In the genomic region with DNA sequence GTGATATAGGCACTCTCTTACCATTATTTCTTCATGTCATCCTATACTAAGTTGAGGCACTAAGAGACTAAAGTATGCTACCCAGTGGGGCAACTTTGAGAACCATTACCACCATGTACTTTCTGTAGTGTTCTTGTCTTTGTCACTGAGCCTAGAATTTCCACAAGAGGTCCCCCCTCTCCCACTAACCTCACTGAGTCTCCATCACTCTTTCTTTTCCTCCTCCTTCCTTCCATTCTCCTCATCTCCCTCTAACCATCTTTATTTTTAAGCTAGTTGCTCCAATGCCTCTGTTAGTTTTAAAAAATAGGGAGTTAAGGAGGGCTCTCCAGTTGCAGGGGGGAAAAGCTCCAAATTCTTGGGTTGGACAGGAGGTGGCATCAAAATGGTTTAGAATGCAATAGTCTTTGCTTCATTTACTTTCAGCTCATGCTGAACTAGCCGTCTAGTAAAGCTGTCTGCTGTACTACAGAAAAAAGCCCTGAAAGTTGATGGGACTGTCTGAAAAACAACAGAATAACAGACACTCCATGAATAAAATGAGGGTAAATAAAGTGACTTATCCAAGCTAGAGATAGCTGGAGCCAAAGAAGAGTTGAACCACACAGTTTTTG, we compare ENCODE assay signal across 13 cellular contexts.
A peak's percentile ranks its signal among the peaks of the same experiment; 100 is the strongest.
DNase-seq lines count a peak whose midpoint lies in the region; ATAC-seq, FAIRE-seq and TF ChIP-seq lines count a peak whose summit lies in the region.
"Had no signal": no experiment of that assay in that cellular context is flagged by ENCODE, and none has a peak within 500 bp of the region (broad histone marks: within the 10 kb centered on the region; RNA-seq: fewer than 3 reads in every experiment).

No MANE protein-coding gene starts in this region.

- DNase-seq in A549 (ENCODE audit: low read depth in 1 of 2, low spot score in 1 of 2) (no peak), GM23248 (peak; percentile 5), WERI-Rb-1 (no peak), iPS-NIHi7 (ENCODE audit: extremely low spot score) (peak; percentile 23), lower lobe of right lung (no peak), NCI-H446 (lab: John Stamatoyannopoulos, UW) (no peak)
- no peak for DNase-seq in stimulated activated CD4-positive, alpha-beta T cell treated with anti-CD3 and anti-CD28 coated beads, Interleukin-2, amount 100 ng/mL, for 24 hours
- DNase-seq: activated B cell treated with CpG ODN at 0.5 μM for 24 hours; activated gamma-delta T cell treated with Interleukin-2 at 50 U/mL for 16 hours; effector CD4-positive, alpha-beta T cell; PC-3; upper lobe of left lung had no signal

- H3K9ac ChIP-seq in GM23248, result no peak overlapping the region

- no peaks in the 10 kb centered on the region for H3K36me3 ChIP-seq in GM23248 (ENCODE audit: low read depth)
- H3K36me3 ChIP-seq in WERI-Rb-1, result no peaks in the 10 kb centered on the region
- H3K36me3 ChIP-seq in lower lobe of right lung, result no peaks in the 10 kb centered on the region
- H3K36me3 ChIP-seq: upper lobe of left lung had no signal

- H3K4me1 ChIP-seq in A549, result no peaks in the 10 kb centered on the region
- H3K4me1 ChIP-seq in GM23248 (ENCODE audit: insufficient read depth), result peaks cover 11% of the 10 kb centered on the region
- no peaks in the 10 kb centered on the region for H3K4me1 ChIP-seq in lower lobe of right lung
- H3K4me1 ChIP-seq: upper lobe of left lung had no signal

- peak; percentile 24 to 48; a peak in 2 of 6 replicates for ATAC-seq in A549
- ATAC-seq in lower lobe of right lung, result no peak
- no peak for ATAC-seq in esophagus mucosa
- ATAC-seq: PC-3 had no signal

- H4K20me1 ChIP-seq in GM23248 (ENCODE audit: insufficient read depth), result no peaks in the 10 kb centered on the region

- H3K9me2 ChIP-seq in GM23248 (ENCODE audit: insufficient read depth), result no peaks in the 10 kb centered on the region

- H2AFZ ChIP-seq in GM23248, result no peak overlapping the region

- WGBS in A549 (ENCODE audit: missing lambda C conversion rate), result 8% methylated on average over 1 of the region's 1 CpG
- WGBS in GM23248 (ENCODE audit: low coverage in 1 of 2, low lambda C conversion rate in 2 of 2, missing lambda C conversion rate in 2 of 2), 2 experiments, result 8 to 10% methylated on average over 1 of the region's 1 CpG

- POLR2A ChIA-PET in A549 (lab: Yijun Ruan, JAX), result no interaction called here

- H3K79me2 ChIP-seq in GM23248 (ENCODE audit: insufficient read depth), result no peaks in the 10 kb centered on the region

- H3K4me3 ChIP-seq in A549 (no peak overlapping the region), GM23248 (no peak overlapping the region), WERI-Rb-1 (ENCODE audit: low read depth, low read length) (no peak overlapping the region), lower lobe of right lung (no peak overlapping the region)
- H3K4me3 ChIP-seq: upper lobe of left lung had no signal

- H3F3A ChIP-seq in GM23248 (ENCODE audit: insufficient read depth), result 0 out of 2 replicates have a peak, but pooled peaks cover 10% of the 10 kb centered on the region

- no peaks in the 10 kb centered on the region for H3K9me3 ChIP-seq in A549
- no peaks in the 10 kb centered on the region for H3K9me3 ChIP-seq in GM23248 (ENCODE audit: low read depth)
- H3K9me3 ChIP-seq in WERI-Rb-1 (ENCODE audit: severe bottlenecking), result no peaks in the 10 kb centered on the region
- H3K9me3 ChIP-seq in lower lobe of right lung, result no peaks in the 10 kb centered on the region
- H3K9me3 ChIP-seq: upper lobe of left lung had no signal

- intact Hi-C loops in lower lobe of right lung (cut with DNase I), result no loop called here

- H3K4me2 ChIP-seq in A549 (no peak overlapping the region), GM23248 (ENCODE audit: unreplicated experiment) (no peak overlapping the region)

- in situ Hi-C loops in GM23248 (cut with MboI), result loop anchor here (25.0 kb wide), 1 partner anchor 463 kb away; no protein-coding TSS in a partner anchor

- CTCF ChIA-PET in A549 (lab: Yijun Ruan, JAX), result interaction anchor here (1.4 to 2.4 kb wide), 2 partner anchors 9 to 18 kb away, joined by 6 read pairs; no protein-coding TSS in a partner anchor

- peak; percentile 32 to 43; a peak in 2 of 5 replicates for TF ChIP-seq RAD21 in A549 (conservative IDR thresholded peaks at IDR 0.05 in 1 of 2, IDR thresholded peaks at IDR 0.05 in 1 of 2)

- H3K27me3 ChIP-seq in GM23248 (replicated peaks; ENCODE audit: insufficient read depth), result no peaks in the 10 kb centered on the region; the same call in 1 of the 2 replicates
- no peaks in the 10 kb centered on the region for H3K27me3 ChIP-seq in WERI-Rb-1 (ENCODE audit: insufficient read depth, low read depth, severe bottlenecking)
- H3K27me3 ChIP-seq in lower lobe of right lung (ENCODE audit: low read depth), result no peaks in the 10 kb centered on the region
- H3K27me3 ChIP-seq: upper lobe of left lung had no signal

- no peak; the same call in 2 of the 3 replicates for TF ChIP-seq CTCF in A549 (IDR thresholded peaks at IDR 0.05)
- TF ChIP-seq CTCF in WERI-Rb-1 (IDR thresholded peaks at IDR 0.05; ENCODE audit: low read depth, low read length), result peak; percentile 55
- TF ChIP-seq CTCF in lower lobe of right lung (IDR thresholded peaks at IDR 0.05), result no peak

- no peak overlapping the region for H3K27ac ChIP-seq in A549
- no peak overlapping the region for H3K27ac ChIP-seq in GM23248
- H3K27ac ChIP-seq in WERI-Rb-1, result no peak overlapping the region
- H3K27ac ChIP-seq in lower lobe of right lung, result no peak overlapping the region
- H3K27ac ChIP-seq: upper lobe of left lung had no signal

- no peak for TF ChIP-seq EP300 in A549 (IDR thresholded peaks at IDR 0.05)

- no peak for FAIRE-seq in A549 (lab: Jason Lieb, UNC)

- no peak for TF ChIP-seq POLR2A in A549 (IDR thresholded peaks at IDR 0.05; ENCODE audit: low read length)

TF ChIP-seq in A549, 52 proteins besides CTCF, POLR2A, EP300 and RAD21 (continues in another document):
- no peak for TF ChIP-seq MAX (IDR thresholded peaks at IDR 0.05)
- TF ChIP-seq ZSCAN20 (CRISPR knock-in tag; IDR thresholded peaks at IDR 0.05), result no peak
- TF ChIP-seq EHMT2 (IDR thresholded peaks at IDR 0.05; ENCODE audit: low read depth), result no peak
- TF ChIP-seq ZNF302 (CRISPR knock-in tag; IDR thresholded peaks at IDR 0.05), result no peak
- TF ChIP-seq GATA3 (IDR thresholded peaks at IDR 0.05; ENCODE audit: borderline replicate concordance), result no peak
- no peak for TF ChIP-seq BHLHE40 (IDR thresholded peaks at IDR 0.05; ENCODE audit: low read depth, low read length)
- no peak for TF ChIP-seq CBX8 (IDR thresholded peaks at IDR 0.05)
- TF ChIP-seq, protein P1, sequence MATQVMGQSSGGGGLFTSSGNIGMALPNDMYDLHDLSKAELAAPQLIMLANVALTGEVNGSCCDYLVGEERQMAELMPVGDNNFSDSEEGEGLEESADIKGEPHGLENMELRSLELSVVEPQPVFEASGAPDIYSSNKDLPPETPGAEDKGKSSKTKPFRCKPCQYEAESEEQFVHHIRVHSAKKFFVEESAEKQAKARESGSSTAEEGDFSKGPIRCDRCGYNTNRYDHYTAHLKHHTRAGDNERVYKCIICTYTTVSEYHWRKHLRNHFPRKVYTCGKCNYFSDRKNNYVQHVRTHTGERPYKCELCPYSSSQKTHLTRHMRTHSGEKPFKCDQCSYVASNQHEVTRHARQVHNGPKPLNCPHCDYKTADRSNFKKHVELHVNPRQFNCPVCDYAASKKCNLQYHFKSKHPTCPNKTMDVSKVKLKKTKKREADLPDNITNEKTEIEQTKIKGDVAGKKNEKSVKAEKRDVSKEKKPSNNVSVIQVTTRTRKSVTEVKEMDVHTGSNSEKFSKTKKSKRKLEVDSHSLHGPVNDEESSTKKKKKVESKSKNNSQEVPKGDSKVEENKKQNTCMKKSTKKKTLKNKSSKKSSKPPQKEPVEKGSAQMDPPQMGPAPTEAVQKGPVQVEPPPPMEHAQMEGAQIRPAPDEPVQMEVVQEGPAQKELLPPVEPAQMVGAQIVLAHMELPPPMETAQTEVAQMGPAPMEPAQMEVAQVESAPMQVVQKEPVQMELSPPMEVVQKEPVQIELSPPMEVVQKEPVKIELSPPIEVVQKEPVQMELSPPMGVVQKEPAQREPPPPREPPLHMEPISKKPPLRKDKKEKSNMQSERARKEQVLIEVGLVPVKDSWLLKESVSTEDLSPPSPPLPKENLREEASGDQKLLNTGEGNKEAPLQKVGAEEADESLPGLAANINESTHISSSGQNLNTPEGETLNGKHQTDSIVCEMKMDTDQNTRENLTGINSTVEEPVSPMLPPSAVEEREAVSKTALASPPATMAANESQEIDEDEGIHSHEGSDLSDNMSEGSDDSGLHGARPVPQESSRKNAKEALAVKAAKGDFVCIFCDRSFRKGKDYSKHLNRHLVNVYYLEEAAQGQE (IDR thresholded peaks at IDR 0.05), result no peak
- no peak for TF ChIP-seq NR3C1 (IDR thresholded peaks at IDR 0.05)
- TF ChIP-seq TP53 (CRISPR knock-in tag; IDR thresholded peaks at IDR 0.05), result no peak
- TF ChIP-seq NPAS2 (CRISPR knock-in tag; IDR thresholded peaks at IDR 0.05; ENCODE audit: borderline replicate concordance), result no peak
- no peak for TF ChIP-seq FOSL2 (IDR thresholded peaks at IDR 0.05)
- TF ChIP-seq FOSL2 (CRISPR knock-in tag; IDR thresholded peaks at IDR 0.05), result no peak
- TF ChIP-seq, protein P2, sequence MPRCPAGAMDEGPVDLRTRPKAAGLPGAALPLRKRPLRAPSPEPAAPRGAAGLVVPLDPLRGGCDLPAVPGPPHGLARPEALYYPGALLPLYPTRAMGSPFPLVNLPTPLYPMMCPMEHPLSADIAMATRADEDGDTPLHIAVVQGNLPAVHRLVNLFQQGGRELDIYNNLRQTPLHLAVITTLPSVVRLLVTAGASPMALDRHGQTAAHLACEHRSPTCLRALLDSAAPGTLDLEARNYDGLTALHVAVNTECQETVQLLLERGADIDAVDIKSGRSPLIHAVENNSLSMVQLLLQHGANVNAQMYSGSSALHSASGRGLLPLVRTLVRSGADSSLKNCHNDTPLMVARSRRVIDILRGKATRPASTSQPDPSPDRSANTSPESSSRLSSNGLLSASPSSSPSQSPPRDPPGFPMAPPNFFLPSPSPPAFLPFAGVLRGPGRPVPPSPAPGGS (IDR thresholded peaks at IDR 0.05), result no peak
- TF ChIP-seq KDM5A (IDR thresholded peaks at IDR 0.05), result no peak
- no peak for TF ChIP-seq ZFP36 (IDR thresholded peaks at IDR 0.05; ENCODE audit: borderline replicate concordance, partially characterized antibody)
- no peak for TF ChIP-seq E2F6 (IDR thresholded peaks at IDR 0.05; ENCODE audit: borderline replicate concordance, low read depth)
- TF ChIP-seq POLR2AphosphoS2 (conservative IDR thresholded peaks at IDR 0.05; ENCODE audit: low read length), result no peak

Comparison
In these comparisons a context has a peak if more than half of its experiments do, and no peak if none do; other contexts are left out.
1. ATAC-seq: peak in A549 (2 of 2); none in lower lobe of right lung (0 of 2) and esophagus mucosa (single experiment).
2. DNase-seq: peak in GM23248 (single experiment) and iPS-NIHi7 (single experiment); none in A549 (0 of 2), WERI-Rb-1 (single experiment), stimulated activated CD4-positive, alpha-beta T cell treated with anti-CD3 and anti-CD28 coated beads, Interleukin-2, amount 100 ng/mL, for 24 hours (0 of 2), lower lobe of right lung (single experiment) and NCI-H446 (0 of 2).